Comparison of ENCODE assay signal across 1 cellular context in genomic region chr5:113163328-113163727, GRCh38.
TF ChIP-seq lines count a peak whose summit lies in the region.

No MANE protein-coding gene starts in this region.

TF ChIP-seq in IMR-90, 13 proteins besides CTCF, POLR2A, EP300 and RAD21:
- TF ChIP-seq MAZ (IDR thresholded peaks at IDR 0.05; ENCODE audit: borderline replicate concordance, low read depth, low read length) (no peak), SMC3 (IDR thresholded peaks at IDR 0.05; ENCODE audit: low read depth, low read length) (no peak), FOS (IDR thresholded peaks at IDR 0.05; ENCODE audit: low read depth, low read length) (no peak)
